28 cellular contexts compared by ENCODE assay signal in genomic region chr2:149449017-149449416, GRCh38.
"Had no signal": no experiment of that assay in that cellular context is flagged by ENCODE, and none has a peak within 500 bp of the region (broad histone marks: within the 10 kb centered on the region; RNA-seq: fewer than 3 reads in every experiment).

No MANE protein-coding gene starts in this region.

- H3K4me1 Mint-ChIP-seq: naive thymus-derived CD8-positive, alpha-beta T cell; nephron; neural crest cell; stimulated activated naive CD8-positive, alpha-beta T cell treated with anti-CD3 and anti-CD28 coated beads, Interleukin-15, amount 100 ng/mL, for 72 hours had no signal

- H3K9me3 Mint-ChIP-seq: naive thymus-derived CD8-positive, alpha-beta T cell; nephron; neural crest cell; stimulated activated memory B cell treated with anti-CD40 and anti-IgM and Interleukin-4, amounts not matched to agents 10 μg/mL and 1 μg/mL and 100 μg/mL, for 72 hours; stimulated activated naive CD8-positive, alpha-beta T cell treated with anti-CD3 and anti-CD28 coated beads, Interleukin-15, amount 100 ng/mL, for 72 hours had no signal

- H3K36me3 Mint-ChIP-seq: naive thymus-derived CD8-positive, alpha-beta T cell; stimulated activated memory B cell treated with anti-CD40 and anti-IgM and Interleukin-4, amounts not matched to agents 10 μg/mL and 1 μg/mL and 100 μg/mL, for 72 hours had no signal

- H3K27me3 ChIP-seq: pancreas, tibial nerve had no signal

- H3K27me3 Mint-ChIP-seq: stimulated activated memory B cell treated with anti-CD40 and anti-IgM and Interleukin-4, amounts not matched to agents 10 μg/mL and 1 μg/mL and 100 μg/mL, for 72 hours; stimulated activated naive CD8-positive, alpha-beta T cell treated with anti-CD3 and anti-CD28 coated beads, Interleukin-15, amount 100 ng/mL, for 72 hours had no signal

- DNase-seq: hippocampal formation; kidney; left colon; left lung; lower lobe of right lung; mammary epithelial cell; mesenchymal stem cell; naive thymus-derived CD8-positive, alpha-beta T cell; nucleus accumbens; pancreas; posterior cingulate gyrus; retina; right cardiac atrium; small intestine; stimulated activated CD4-positive, alpha-beta T cell treated with anti-CD3 and anti-CD28 coated beads, Interleukin-1b, Interleukin-23, amount 100 ng/mL, for 48 hours; stimulated activated CD4-positive, alpha-beta T cell treated with anti-CD3 and anti-CD28 coated beads, Interleukin-2, amount 100 ng/mL, for 48 hours; stimulated activated CD4-positive, alpha-beta T cell treated with anti-CD3 and anti-CD28 coated beads, Interleukin-4, amount 100 ng/mL, for 4 hours; stimulated activated CD8-positive, alpha-beta memory T cell treated with anti-CD3 and anti-CD28 coated beads, Interleukin-4, amount 100 ng/mL, for 48 hours; stimulated activated naive CD4-positive, alpha-beta T cell treated with Interleukin-2 at 50 U/mL for 16 hours; stimulated activated naive CD8-positive, alpha-beta T cell treated with anti-CD3 and anti-CD28 coated beads, Interleukin-15, amount 100 ng/mL, for 72 hours; substantia nigra; upper lobe of right lung had no signal

- H3K4me3 ChIP-seq: left lung, lower lobe of right lung, pancreas, prostate gland, tibial nerve, upper lobe of right lung had no signal

- ATAC-seq: left colon; left lung; lower lobe of right lung; naive thymus-derived CD8-positive, alpha-beta T cell; pancreas; right cardiac atrium; sciatic nerve; stimulated activated memory B cell treated with anti-CD40 and anti-IgM and Interleukin-4, amounts not matched to agents 10 μg/mL and 1 μg/mL and 100 μg/mL, for 72 hours; stimulated activated naive CD8-positive, alpha-beta T cell treated with anti-CD3 and anti-CD28 coated beads, Interleukin-15, amount 100 ng/mL, for 72 hours; upper lobe of right lung had no signal

- H3K4me1 ChIP-seq: left lung, lower lobe of right lung, prostate gland, upper lobe of right lung had no signal

- H3K9me3 ChIP-seq: left lung, lower lobe of right lung, pancreas, prostate gland, tibial nerve, upper lobe of right lung had no signal

- H3K27ac ChIP-seq: left lung, lower lobe of right lung, pancreas, prostate gland, tibial nerve, upper lobe of right lung had no signal

- H3K36me3 ChIP-seq: left lung, lower lobe of right lung, pancreas, prostate gland, tibial nerve, upper lobe of right lung had no signal

- H3K27ac Mint-ChIP-seq: naive thymus-derived CD8-positive, alpha-beta T cell; nephron; stimulated activated memory B cell treated with anti-CD40 and anti-IgM and Interleukin-4, amounts not matched to agents 10 μg/mL and 1 μg/mL and 100 μg/mL, for 72 hours; stimulated activated naive CD8-positive, alpha-beta T cell treated with anti-CD3 and anti-CD28 coated beads, Interleukin-15, amount 100 ng/mL, for 72 hours had no signal

- H3K4me3 Mint-ChIP-seq: naive thymus-derived CD8-positive, alpha-beta T cell; nephron; neural crest cell; stimulated activated memory B cell treated with anti-CD40 and anti-IgM and Interleukin-4, amounts not matched to agents 10 μg/mL and 1 μg/mL and 100 μg/mL, for 72 hours; stimulated activated naive CD8-positive, alpha-beta T cell treated with anti-CD3 and anti-CD28 coated beads, Interleukin-15, amount 100 ng/mL, for 72 hours had no signal
